In genomic region chr1:26156285-26157038, GRCh38 we compare ENCODE assay signal across 11 cellular contexts. TPM values are rescaled to one million over a fixed set of nuclear protein-coding genes. Genes with fewer than 3 reads are reported as not detected.
DNase-seq lines count a peak whose midpoint lies in the region; ATAC-seq, FAIRE-seq and TF ChIP-seq lines count a peak whose summit lies in the region.
"Had no signal": no experiment of that assay in that cellular context is flagged by ENCODE, and none has a peak within 500 bp of the region (broad histone marks: within the 10 kb centered on the region; RNA-seq: fewer than 3 reads in every experiment).

No MANE protein-coding gene starts in this region.

- no peaks in the 10 kb centered on the region for H3K36me3 Mint-ChIP-seq in activated CD8-positive, alpha-beta T cell treated with anti-CD3 and anti-CD28 coated beads for 36 hours (ENCODE audit: low read depth)
- no peaks in the 10 kb centered on the region for H3K36me3 Mint-ChIP-seq in activated CD8-positive, alpha-beta T cell treated with anti-CD3 and anti-CD28 coated beads, Interleukin-2, amount 10 ng/mL, durations not matched to agents 7 days and 5 days (ENCODE audit: low read depth)
- no peaks in the 10 kb centered on the region for H3K36me3 Mint-ChIP-seq in type B pancreatic cell

- H3K9me3 Mint-ChIP-seq in activated CD8-positive, alpha-beta T cell treated with anti-CD3 and anti-CD28 coated beads for 36 hours: no peaks in the 10 kb centered on the region
- no peaks in the 10 kb centered on the region for H3K9me3 Mint-ChIP-seq in activated CD8-positive, alpha-beta T cell treated with anti-CD3 and anti-CD28 coated beads, Interleukin-2, amount 10 ng/mL, durations not matched to agents 7 days and 5 days (ENCODE audit: insufficient read depth)
- no peaks in the 10 kb centered on the region for H3K9me3 Mint-ChIP-seq in type B pancreatic cell
- H3K9me3 Mint-ChIP-seq: dendritic cell treated with granulocyte-macrophage colony-stimulating factor and Interleukin-4, amounts not matched to agents 40 ng/mL and 50 ng/mL, for 4 days had no signal

- H3K4me3 ChIP-seq in WERI-Rb-1 (ENCODE audit: low read depth, low read length): no peak overlapping the region

- intact Hi-C loops in activated CD8-positive, alpha-beta T cell treated with anti-CD3 and anti-CD28 coated beads for 36 hours (cut with micrococcal nuclease): no loop called here

- no peak overlapping the region for H3K27ac ChIP-seq in WERI-Rb-1

- no peak overlapping the region for H3K27ac Mint-ChIP-seq in activated CD8-positive, alpha-beta T cell treated with anti-CD3 and anti-CD28 coated beads for 36 hours
- H3K27ac Mint-ChIP-seq in activated CD8-positive, alpha-beta T cell treated with anti-CD3 and anti-CD28 coated beads, Interleukin-2, amount 10 ng/mL, durations not matched to agents 7 days and 5 days: no peak overlapping the region
- no peak overlapping the region for H3K27ac Mint-ChIP-seq in type B pancreatic cell
- H3K27ac Mint-ChIP-seq: dendritic cell treated with granulocyte-macrophage colony-stimulating factor and Interleukin-4, amounts not matched to agents 40 ng/mL and 50 ng/mL, for 4 days had no signal

- H3K4me1 Mint-ChIP-seq in activated CD8-positive, alpha-beta T cell treated with anti-CD3 and anti-CD28 coated beads for 36 hours (ENCODE audit: low read depth): peaks cover 3% of the 10 kb centered on the region
- peaks cover 7% of the 10 kb centered on the region for H3K4me1 Mint-ChIP-seq in activated CD8-positive, alpha-beta T cell treated with anti-CD3 and anti-CD28 coated beads, Interleukin-2, amount 10 ng/mL, durations not matched to agents 7 days and 5 days (ENCODE audit: low read depth)
- peaks cover 30% of the 10 kb centered on the region for H3K4me1 Mint-ChIP-seq in type B pancreatic cell (ENCODE audit: unreplicated experiment)

- POLR2A ChIA-PET in activated CD8-positive, alpha-beta T cell treated with anti-CD3 and anti-CD28 coated beads for 36 hours (lab: Charles Lee): interaction anchor here (1.1 to 1.2 kb wide), 4 partner anchors 9 to 97 kb away, joined by 3 read pairs; no protein-coding TSS in a partner anchor
- POLR2A ChIA-PET in activated CD8-positive, alpha-beta T cell treated with anti-CD3 and anti-CD28 coated beads, Interleukin-2, amount 10 ng/mL, durations not matched to agents 7 days and 5 days (lab: Charles Lee): interaction anchor here (0.8 kb wide), 1 partner anchor 14 kb away, joined by 3 read pairs; no protein-coding TSS in a partner anchor

- CTCF ChIA-PET in activated CD8-positive, alpha-beta T cell treated with anti-CD3 and anti-CD28 coated beads for 36 hours (lab: Charles Lee): interaction anchor here (0.8 to 3.1 kb wide), 9 partner anchors 9 to 207 kb away, joined by 3 to 25 read pairs (median 3); partner anchors contain the start of gene ZNF593
- CTCF ChIA-PET in activated CD8-positive, alpha-beta T cell treated with anti-CD3 and anti-CD28 coated beads, Interleukin-2, amount 10 ng/mL, durations not matched to agents 7 days and 5 days (lab: Charles Lee): interaction anchor here (0.7 to 5.7 kb wide), 8 partner anchors 11 to 261 kb away, joined by 3 to 43 read pairs (median 5); partner anchors contain the start of genes C1orf232 and ZNF593

- no peak for FAIRE-seq in frontal cortex (lab: Jason Lieb, UNC)
- FAIRE-seq: islet of Langerhans had no signal

- TF ChIP-seq CTCF in activated CD8-positive, alpha-beta T cell treated with anti-CD3 and anti-CD28 coated beads for 36 hours (IDR thresholded peaks at IDR 0.05): no peak
- no peak for TF ChIP-seq CTCF in WERI-Rb-1 (IDR thresholded peaks at IDR 0.05; ENCODE audit: low read depth, low read length)
- no peak for TF ChIP-seq CTCF in type B pancreatic cell (conservative IDR thresholded peaks at IDR 0.05)

- H3K27me3 ChIP-seq in WERI-Rb-1 (ENCODE audit: insufficient read depth, low read depth, severe bottlenecking): no peaks in the 10 kb centered on the region

- no peak for DNase-seq in activated CD8-positive, alpha-beta T cell treated with anti-CD3 and anti-CD28 coated beads for 36 hours
- DNase-seq in activated CD8-positive, alpha-beta T cell treated with anti-CD3 and anti-CD28 coated beads, Interleukin-2, amount 10 ng/mL, durations not matched to agents 7 days and 5 days: no peak
- DNase-seq in WERI-Rb-1: peak; percentile 59
- DNase-seq in left kidney (ENCODE audit: low read depth, low spot score): peak; percentile 81
- no peak for DNase-seq in type B pancreatic cell (ENCODE audit: extremely low spot score, unreplicated experiment)
- no peak for DNase-seq in AG20443 (ENCODE audit: low spot score)
- DNase-seq in NCI-H748 treated with DMSO at 0.1 percent for 48 hours (lab: John Stamatoyannopoulos, UW): no peak
- DNase-seq in frontal cortex (ENCODE audit: low spot score in 2 of 2): no peak

- peak; percentile 39 for ATAC-seq in activated CD8-positive, alpha-beta T cell treated with anti-CD3 and anti-CD28 coated beads for 36 hours
- ATAC-seq in activated CD8-positive, alpha-beta T cell treated with anti-CD3 and anti-CD28 coated beads, Interleukin-2, amount 10 ng/mL, durations not matched to agents 7 days and 5 days: no peak

- H3K36me3 ChIP-seq in WERI-Rb-1: no peaks in the 10 kb centered on the region

- peaks cover 25% of the 10 kb centered on the region for H3K27me3 Mint-ChIP-seq in activated CD8-positive, alpha-beta T cell treated with anti-CD3 and anti-CD28 coated beads for 36 hours
- H3K27me3 Mint-ChIP-seq in activated CD8-positive, alpha-beta T cell treated with anti-CD3 and anti-CD28 coated beads, Interleukin-2, amount 10 ng/mL, durations not matched to agents 7 days and 5 days (ENCODE audit: low read depth): peaks cover 33% of the 10 kb centered on the region
- H3K27me3 Mint-ChIP-seq in type B pancreatic cell: peaks cover 6% of the 10 kb centered on the region

- no peaks in the 10 kb centered on the region for H3K9me3 ChIP-seq in WERI-Rb-1 (ENCODE audit: severe bottlenecking)

- H3K4me3 Mint-ChIP-seq in activated CD8-positive, alpha-beta T cell treated with anti-CD3 and anti-CD28 coated beads for 36 hours: no peak overlapping the region
- no peak overlapping the region for H3K4me3 Mint-ChIP-seq in activated CD8-positive, alpha-beta T cell treated with anti-CD3 and anti-CD28 coated beads, Interleukin-2, amount 10 ng/mL, durations not matched to agents 7 days and 5 days
- peak overlapping the region; percentile 41 for H3K4me3 Mint-ChIP-seq in type B pancreatic cell
- H3K4me3 Mint-ChIP-seq: dendritic cell treated with granulocyte-macrophage colony-stimulating factor and Interleukin-4, amounts not matched to agents 40 ng/mL and 50 ng/mL, for 4 days had no signal

RNA-seq across cellular contexts. Expression of gene FAM110D, which starts 2.4 kb away (rescaled TPM):
- not detected for total RNA-seq in activated CD8-positive, alpha-beta T cell treated with anti-CD3 and anti-CD28 coated beads for 36 hours
- total RNA-seq in activated CD8-positive, alpha-beta T cell treated with anti-CD3 and anti-CD28 coated beads, Interleukin-2, amount 10 ng/mL, durations not matched to agents 7 days and 5 days: not detected
- total RNA-seq in type B pancreatic cell (ENCODE audit: low replicate concordance) (0.38 and 1.4 TPM in 2 replicates), frontal cortex (0.82 TPM)
- total RNA-seq: LHCN-M2 had no signal

RNA-seq across cellular contexts. Expression of gene C1orf232, which starts 12.3 kb away (rescaled TPM):
- total RNA-seq in activated CD8-positive, alpha-beta T cell treated with anti-CD3 and anti-CD28 coated beads for 36 hours: not detected
- total RNA-seq in activated CD8-positive, alpha-beta T cell treated with anti-CD3 and anti-CD28 coated beads, Interleukin-2, amount 10 ng/mL, durations not matched to agents 7 days and 5 days: not detected
- 1.0 TPM in 1 of 2 replicates, not detected in the other for total RNA-seq in type B pancreatic cell (ENCODE audit: low replicate concordance)
- not detected for total RNA-seq in frontal cortex
- total RNA-seq: LHCN-M2 had no signal

RNA-seq across cellular contexts. Expression of gene ZNF593, which starts 13.2 kb away (rescaled TPM):
- 10 to 100 TPM; 40.9 to 41.1 TPM for total RNA-seq in activated CD8-positive, alpha-beta T cell treated with anti-CD3 and anti-CD28 coated beads for 36 hours
- total RNA-seq in activated CD8-positive, alpha-beta T cell treated with anti-CD3 and anti-CD28 coated beads, Interleukin-2, amount 10 ng/mL, durations not matched to agents 7 days and 5 days: 10 to 100 TPM; 28.4 to 31.1 TPM
- 29.7 and 34.9 TPM in 2 replicates for total RNA-seq in type B pancreatic cell (ENCODE audit: low replicate concordance)
- 11.0 TPM for total RNA-seq in frontal cortex

RNA-seq across cellular contexts. Expression of gene ZNF593OS, which starts 15.2 kb away (rescaled TPM):
- total RNA-seq in activated CD8-positive, alpha-beta T cell treated with anti-CD3 and anti-CD28 coated beads for 36 hours: not detected
- not detected for total RNA-seq in activated CD8-positive, alpha-beta T cell treated with anti-CD3 and anti-CD28 coated beads, Interleukin-2, amount 10 ng/mL, durations not matched to agents 7 days and 5 days
- total RNA-seq in type B pancreatic cell (ENCODE audit: low replicate concordance) (not detected in 2 replicates), frontal cortex (not detected)
- total RNA-seq: LHCN-M2 had no signal

RNA-seq across cellular contexts. Expression of gene CNKSR1, which starts 20.8 kb away (rescaled TPM):
- 1 to 10 TPM; 1.2 to 1.4 TPM for total RNA-seq in activated CD8-positive, alpha-beta T cell treated with anti-CD3 and anti-CD28 coated beads for 36 hours
- 1 to 10 TPM; 1.4 to 2.2 TPM for total RNA-seq in activated CD8-positive, alpha-beta T cell treated with anti-CD3 and anti-CD28 coated beads, Interleukin-2, amount 10 ng/mL, durations not matched to agents 7 days and 5 days
- total RNA-seq in type B pancreatic cell (ENCODE audit: low replicate concordance) (16.5 and 50.5 TPM in 2 replicates), frontal cortex (3.3 TPM)

Comparison
In these comparisons a context has a peak if more than half of its experiments do, and no peak if none do; other contexts are left out.
1. DNase-seq: peak in WERI-Rb-1 (single experiment) and left kidney (single experiment); none in activated CD8-positive, alpha-beta T cell treated with anti-CD3 and anti-CD28 coated beads for 36 hours (single experiment), activated CD8-positive, alpha-beta T cell treated with anti-CD3 and anti-CD28 coated beads, Interleukin-2, amount 10 ng/mL, durations not matched to agents 7 days and 5 days (single experiment), type B pancreatic cell (single experiment), AG20443 (single experiment), NCI-H748 treated with DMSO at 0.1 percent for 48 hours (single experiment) and frontal cortex (0 of 2).